22 cellular contexts compared by ENCODE assay signal in the genomic region with DNA sequence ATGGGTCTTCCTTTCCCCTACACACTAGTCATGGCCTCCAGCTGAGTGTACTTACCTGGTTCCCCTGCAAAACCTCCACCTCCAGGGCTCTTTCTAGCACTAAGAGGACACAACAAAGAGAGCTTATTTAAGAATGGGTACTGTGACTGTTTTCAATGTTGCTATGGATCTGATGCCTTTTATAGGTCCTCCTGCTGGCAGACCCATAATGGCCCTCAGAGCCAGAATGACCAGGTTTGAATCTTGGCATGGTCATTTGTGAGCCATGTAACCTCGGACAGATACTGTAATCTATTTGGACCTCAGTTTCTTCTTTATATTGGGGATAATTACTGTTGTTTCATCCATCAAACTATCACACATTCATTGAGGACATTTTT.
"Had no signal": no experiment of that assay in that cellular context is flagged by ENCODE, and none has a peak within 500 bp of the region (broad histone marks: within the 10 kb centered on the region; RNA-seq: fewer than 3 reads in every experiment).

No MANE protein-coding gene starts in this region.

- H3K9me3 ChIP-seq: MG63 had no signal

- H3K27me3 ChIP-seq: MG63 had no signal

- H3K4me3 ChIP-seq: MG63 had no signal

- ATAC-seq: activated T-cell treated with anti-CD3 and anti-CD28 coated beads, Interleukin-2, amount 50 U/mL, for 4 hours; Panc1; WTC11 had no signal

- H3K36me3 ChIP-seq: MG63 had no signal

- DNase-seq: activated CD4-positive, alpha-beta memory T cell treated with anti-CD3 and anti-CD28 coated beads for 36 hours; activated CD4-positive, alpha-beta T cell treated with anti-CD3 and anti-CD28 coated beads, Interleukin-2, amount 10 ng/mL, durations not matched to agents 24 days and 14 days; activated CD4-positive, CD25-positive, alpha-beta regulatory T cell treated with anti-CD3 and anti-CD28 coated beads, Interleukin-2, amount 50 U/mL, for 72 hours; activated CD8-positive, alpha-beta memory T cell treated with anti-CD3 and anti-CD28 coated beads for 24 hours; activated effector memory CD4-positive, alpha-beta T cell treated with anti-CD3 and anti-CD28 coated beads, Interleukin-2, amount 50 U/mL, for 16 hours; activated naive CD4-positive, alpha-beta T cell treated with anti-CD3 and anti-CD28 coated beads for 36 hours; activated T-cell treated with anti-CD3 and anti-CD28 coated beads, Interleukin-2, amount 50 U/mL, for 4 hours; MG63; MV-4-11; NCI-H1092 treated with DMSO at 0.1 percent for 48 hours; NCI-H1417 treated with DMSO at 0.1 percent for 48 hours; NCI-H2029 treated with DMSO at 0.1 percent for 48 hours; NCI-H345; NCI-H510A; NCI-H526 treated with DMSO at 0.1 percent for 48 hours; NCI-H82; NK-92 treated with Interleukin-12 subunit alpha and Interleukin-12 subunit beta, amount 100 ng/mL, for 24 hours; OCI-M1; RPMI8226; SHP77 had no signal
